ENCODE assay signal across 2 cellular contexts in the genomic region with DNA sequence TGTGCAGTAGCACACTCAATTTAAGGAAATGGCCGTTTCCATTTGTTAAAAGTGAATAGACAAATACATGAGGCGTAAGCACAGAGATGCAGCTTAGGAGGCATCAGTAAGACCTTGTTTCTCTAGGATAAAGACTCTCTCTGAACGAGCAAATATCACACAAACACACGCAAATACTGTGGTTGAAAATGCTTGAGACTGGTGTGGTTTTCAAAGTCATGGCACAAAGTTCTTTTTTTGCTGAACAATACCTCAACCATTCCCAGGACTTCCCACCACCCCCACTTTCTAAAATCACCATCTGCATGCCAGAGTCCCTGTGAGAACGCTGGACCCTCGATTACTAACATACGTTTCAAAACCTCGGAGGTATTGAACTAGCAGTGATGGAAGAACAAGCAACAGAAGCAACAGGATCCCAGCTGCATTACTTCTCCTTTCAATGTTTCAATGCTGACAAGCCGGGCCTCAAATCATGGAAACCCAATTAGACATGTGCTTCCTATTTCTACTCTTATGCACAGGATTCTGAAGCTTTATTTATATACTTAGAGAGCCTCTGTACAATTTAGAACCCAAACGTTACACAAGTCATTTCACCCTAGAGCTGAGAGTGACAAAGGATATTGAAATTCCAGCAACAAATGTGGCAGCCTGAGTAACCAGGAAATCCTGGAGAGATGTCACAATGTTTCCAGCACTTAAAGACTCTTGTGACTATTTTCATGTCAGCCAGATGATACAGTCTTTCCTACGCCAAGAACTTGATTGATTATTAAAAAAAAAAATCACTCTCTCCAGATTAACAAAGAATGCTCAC.
TF ChIP-seq lines count a peak whose summit lies in the region.

No MANE protein-coding gene starts in this region.

TF ChIP-seq in SK-N-SH, 30 proteins besides CTCF, POLR2A, EP300 and RAD21 (continued from another document):
- TF ChIP-seq, protein P1, sequence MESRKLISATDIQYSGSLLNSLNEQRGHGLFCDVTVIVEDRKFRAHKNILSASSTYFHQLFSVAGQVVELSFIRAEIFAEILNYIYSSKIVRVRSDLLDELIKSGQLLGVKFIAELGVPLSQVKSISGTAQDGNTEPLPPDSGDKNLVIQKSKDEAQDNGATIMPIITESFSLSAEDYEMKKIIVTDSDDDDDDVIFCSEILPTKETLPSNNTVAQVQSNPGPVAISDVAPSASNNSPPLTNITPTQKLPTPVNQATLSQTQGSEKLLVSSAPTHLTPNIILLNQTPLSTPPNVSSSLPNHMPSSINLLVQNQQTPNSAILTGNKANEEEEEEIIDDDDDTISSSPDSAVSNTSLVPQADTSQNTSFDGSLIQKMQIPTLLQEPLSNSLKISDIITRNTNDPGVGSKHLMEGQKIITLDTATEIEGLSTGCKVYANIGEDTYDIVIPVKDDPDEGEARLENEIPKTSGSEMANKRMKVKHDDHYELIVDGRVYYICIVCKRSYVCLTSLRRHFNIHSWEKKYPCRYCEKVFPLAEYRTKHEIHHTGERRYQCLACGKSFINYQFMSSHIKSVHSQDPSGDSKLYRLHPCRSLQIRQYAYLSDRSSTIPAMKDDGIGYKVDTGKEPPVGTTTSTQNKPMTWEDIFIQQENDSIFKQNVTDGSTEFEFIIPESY (IDR thresholded peaks at IDR 0.05; ENCODE audit: borderline replicate concordance, low read depth): no peak
- no peak for TF ChIP-seq USF2 (IDR thresholded peaks at IDR 0.05; ENCODE audit: borderline replicate concordance, low read depth, low read length)
- no peak for TF ChIP-seq NRF1 (IDR thresholded peaks at IDR 0.05; ENCODE audit: low read depth, low read length)
- no peak for TF ChIP-seq RFX5 (IDR thresholded peaks at IDR 0.05; ENCODE audit: low read length)
- TF ChIP-seq MXI1 (IDR thresholded peaks at IDR 0.05; ENCODE audit: low read depth, low read length): no peak
- TF ChIP-seq POLR2AphosphoS5 (IDR thresholded peaks at IDR 0.05; ENCODE audit: low read depth, low read length): no peak
- TF ChIP-seq USF1 (IDR thresholded peaks at IDR 0.05; ENCODE audit: borderline replicate concordance, low read depth): no peak

TF ChIP-seq in SK-N-SH treated with all-trans-retinoic acid at 6 μM for 48 hours, 23 proteins besides CTCF, POLR2A, EP300 and RAD21 (continued from another document):
- TF ChIP-seq, protein P2, sequence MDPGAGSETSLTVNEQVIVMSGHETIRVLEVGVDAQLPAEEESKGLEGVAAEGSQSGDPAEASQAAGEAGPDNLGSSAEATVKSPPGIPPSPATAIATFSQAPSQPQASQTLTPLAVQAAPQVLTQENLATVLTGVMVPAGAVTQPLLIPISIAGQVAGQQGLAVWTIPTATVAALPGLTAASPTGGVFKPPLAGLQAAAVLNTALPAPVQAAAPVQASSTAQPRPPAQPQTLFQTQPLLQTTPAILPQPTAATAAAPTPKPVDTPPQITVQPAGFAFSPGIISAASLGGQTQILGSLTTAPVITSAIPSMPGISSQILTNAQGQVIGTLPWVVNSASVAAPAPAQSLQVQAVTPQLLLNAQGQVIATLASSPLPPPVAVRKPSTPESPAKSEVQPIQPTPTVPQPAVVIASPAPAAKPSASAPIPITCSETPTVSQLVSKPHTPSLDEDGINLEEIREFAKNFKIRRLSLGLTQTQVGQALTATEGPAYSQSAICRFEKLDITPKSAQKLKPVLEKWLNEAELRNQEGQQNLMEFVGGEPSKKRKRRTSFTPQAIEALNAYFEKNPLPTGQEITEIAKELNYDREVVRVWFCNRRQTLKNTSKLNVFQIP (CRISPR knock-in tag; IDR thresholded peaks at IDR 0.05; ENCODE audit: borderline replicate concordance, low read depth): no peak
- TF ChIP-seq ZC3H10 (CRISPR knock-in tag; IDR thresholded peaks at IDR 0.05): no peak
- TF ChIP-seq ZNF565 (CRISPR knock-in tag; conservative IDR thresholded peaks at IDR 0.05; ENCODE audit: low read depth): no peak
- TF ChIP-seq ZFP3 (CRISPR knock-in tag; IDR thresholded peaks at IDR 0.05): no peak
- no peak for TF ChIP-seq ZFP30 (CRISPR knock-in tag; IDR thresholded peaks at IDR 0.05)
- no peak for TF ChIP-seq TOX (CRISPR knock-in tag; IDR thresholded peaks at IDR 0.05; ENCODE audit: borderline replicate concordance)
- TF ChIP-seq, protein P3, sequence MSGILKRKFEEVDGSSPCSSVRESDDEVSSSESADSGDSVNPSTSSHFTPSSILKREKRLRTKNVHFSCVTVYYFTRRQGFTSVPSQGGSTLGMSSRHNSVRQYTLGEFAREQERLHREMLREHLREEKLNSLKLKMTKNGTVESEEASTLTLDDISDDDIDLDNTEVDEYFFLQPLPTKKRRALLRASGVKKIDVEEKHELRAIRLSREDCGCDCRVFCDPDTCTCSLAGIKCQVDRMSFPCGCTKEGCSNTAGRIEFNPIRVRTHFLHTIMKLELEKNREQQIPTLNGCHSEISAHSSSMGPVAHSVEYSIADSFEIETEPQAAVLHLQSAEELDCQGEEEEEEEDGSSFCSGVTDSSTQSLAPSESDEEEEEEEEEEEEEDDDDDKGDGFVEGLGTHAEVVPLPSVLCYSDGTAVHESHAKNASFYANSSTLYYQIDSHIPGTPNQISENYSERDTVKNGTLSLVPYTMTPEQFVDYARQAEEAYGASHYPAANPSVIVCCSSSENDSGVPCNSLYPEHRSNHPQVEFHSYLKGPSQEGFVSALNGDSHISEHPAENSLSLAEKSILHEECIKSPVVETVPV (CRISPR knock-in tag; IDR thresholded peaks at IDR 0.05): no peak
- TF ChIP-seq ISL1 (CRISPR knock-in tag; IDR thresholded peaks at IDR 0.05): no peak
- TF ChIP-seq SNAI2 (CRISPR knock-in tag; IDR thresholded peaks at IDR 0.05): no peak
- no peak for TF ChIP-seq CSDC2 (CRISPR knock-in tag; IDR thresholded peaks at IDR 0.05)
- TF ChIP-seq OSR1 (CRISPR knock-in tag; IDR thresholded peaks at IDR 0.05): no peak
- TF ChIP-seq GLIS3 (CRISPR knock-in tag; IDR thresholded peaks at IDR 0.05): no peak
- TF ChIP-seq RARB (CRISPR knock-in tag; IDR thresholded peaks at IDR 0.05): no peak
